In genomic region chr6:122623279-122623678, GRCh38 we compare ENCODE assay signal across 21 cellular contexts. TPM values are rescaled to one million over a fixed set of nuclear protein-coding genes. Genes with fewer than 3 reads are reported as not detected.
"Had no signal": no experiment of that assay in that cellular context is flagged by ENCODE, and none has a peak within 500 bp of the region (broad histone marks: within the 10 kb centered on the region; RNA-seq: fewer than 3 reads in every experiment).

No MANE protein-coding gene starts in this region.

- H3K9me3 Mint-ChIP-seq: activated CD4-positive, alpha-beta T cell treated with anti-CD3 and anti-CD28 coated beads, Interleukin-2, amount 10 ng/mL, durations not matched to agents 7 days and 5 days; activated naive CD4-positive, alpha-beta T cell treated with anti-CD3 and anti-CD28 coated beads, Interleukin-2, amount 10 ng/mL, durations not matched to agents 7 days and 5 days; activated T-cell treated with anti-CD3 and anti-CD28 coated beads, Interleukin-2, amount 50 U/mL, for 4 hours; nephron; stimulated activated naive CD8-positive, alpha-beta T cell treated with anti-CD3 and anti-CD28 coated beads, Interleukin-15, Interleukin-2, amounts not matched to agents 100 ng/mL and 50 ng/mL, for 24 hours had no signal

- H3K4me3 ChIP-seq: ascending aorta, breast epithelium, esophagus muscularis mucosa, lung, tibial nerve, uterus had no signal

- H3K36me3 ChIP-seq: ascending aorta, breast epithelium, esophagus muscularis mucosa, tibial nerve, uterus had no signal

- H3K27ac ChIP-seq: ascending aorta, esophagus muscularis mucosa, tibial nerve, uterus had no signal

- H3K4me1 ChIP-seq: ascending aorta, breast epithelium, esophagus muscularis mucosa, tibial nerve, uterus had no signal

- H3K27me3 ChIP-seq: ascending aorta, breast epithelium, tibial nerve, uterus had no signal

- DNase-seq: activated CD4-positive, alpha-beta T cell treated with anti-CD3 and anti-CD28 coated beads, Interleukin-2, amount 10 ng/mL, durations not matched to agents 7 days and 5 days; activated CD8-positive, alpha-beta memory T cell treated with anti-CD3 and anti-CD28 coated beads, Interleukin-2, amount 50 U/mL, for 4 hours; activated effector memory CD4-positive, alpha-beta T cell treated with Interleukin-2 at 50 U/mL for 16 hours; activated naive CD4-positive, alpha-beta T cell treated with anti-CD3 and anti-CD28 coated beads, Interleukin-2, amount 10 ng/mL, durations not matched to agents 7 days and 5 days; activated T-cell treated with anti-CD3 and anti-CD28 coated beads, Interleukin-2, amount 50 U/mL, for 4 hours; cerebellar nuclear complex; effector CD4-positive, alpha-beta T cell; foreskin melanocyte; midbrain; T-helper 1 cell; T1000; uterus had no signal

- H3K4me1 Mint-ChIP-seq: activated CD4-positive, alpha-beta T cell treated with anti-CD3 and anti-CD28 coated beads, Interleukin-2, amount 10 ng/mL, durations not matched to agents 7 days and 5 days; activated naive CD4-positive, alpha-beta T cell treated with anti-CD3 and anti-CD28 coated beads, Interleukin-2, amount 10 ng/mL, durations not matched to agents 7 days and 5 days; nephron had no signal

- H3K27ac Mint-ChIP-seq: activated CD4-positive, alpha-beta T cell treated with anti-CD3 and anti-CD28 coated beads, Interleukin-2, amount 10 ng/mL, durations not matched to agents 7 days and 5 days; activated naive CD4-positive, alpha-beta T cell treated with anti-CD3 and anti-CD28 coated beads, Interleukin-2, amount 10 ng/mL, durations not matched to agents 7 days and 5 days; nephron; stimulated activated naive CD8-positive, alpha-beta T cell treated with anti-CD3 and anti-CD28 coated beads, Interleukin-15, Interleukin-2, amounts not matched to agents 100 ng/mL and 50 ng/mL, for 24 hours had no signal

- H3K9me3 ChIP-seq: ascending aorta, breast epithelium, esophagus muscularis mucosa, tibial nerve, uterus had no signal

- H3K36me3 Mint-ChIP-seq: activated naive CD4-positive, alpha-beta T cell treated with anti-CD3 and anti-CD28 coated beads, Interleukin-2, amount 10 ng/mL, durations not matched to agents 7 days and 5 days had no signal

- H3K4me3 Mint-ChIP-seq: activated CD4-positive, alpha-beta T cell treated with anti-CD3 and anti-CD28 coated beads, Interleukin-2, amount 10 ng/mL, durations not matched to agents 7 days and 5 days; activated naive CD4-positive, alpha-beta T cell treated with anti-CD3 and anti-CD28 coated beads, Interleukin-2, amount 10 ng/mL, durations not matched to agents 7 days and 5 days; activated T-cell treated with anti-CD3 and anti-CD28 coated beads, Interleukin-2, amount 50 U/mL, for 4 hours; nephron; stimulated activated naive CD8-positive, alpha-beta T cell treated with anti-CD3 and anti-CD28 coated beads, Interleukin-15, Interleukin-2, amounts not matched to agents 100 ng/mL and 50 ng/mL, for 24 hours had no signal

- FAIRE-seq: keratinocyte had no signal

RNA-seq across cellular contexts. Expression of gene PKIB, which starts 13.1 kb away (rescaled TPM):
- total RNA-seq: ascending aorta, skeletal muscle tissue had no signal
